Comparison of ENCODE assay signal across 15 cellular contexts in the genomic region with DNA sequence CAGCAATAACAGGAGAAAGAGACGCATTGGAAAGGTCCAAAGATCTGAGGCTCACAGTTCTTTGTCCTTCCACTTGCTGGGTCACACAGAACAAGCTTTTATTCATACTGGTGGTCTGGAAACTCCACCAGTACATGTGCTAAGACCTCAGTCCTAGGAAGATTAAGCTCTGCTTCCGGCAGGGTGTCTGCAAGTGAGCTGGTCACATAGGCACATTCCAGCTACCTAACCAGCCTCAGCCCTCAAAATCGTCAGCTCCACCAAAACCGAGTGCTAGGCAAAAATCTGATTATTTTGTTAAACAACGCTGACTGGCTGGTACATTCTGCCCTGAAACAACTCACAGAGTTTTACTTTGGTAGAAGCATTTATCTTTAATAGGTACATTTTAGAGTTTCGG. TPM values are rescaled to one million over a fixed set of nuclear protein-coding genes. Genes with fewer than 3 reads are reported as not detected.
A peak's percentile ranks its signal among the peaks of the same experiment; 100 is the strongest.
DNase-seq lines count a peak whose midpoint lies in the region; ATAC-seq and TF ChIP-seq lines count a peak whose summit lies in the region.
"Had no signal": no experiment of that assay in that cellular context is flagged by ENCODE, and none has a peak within 500 bp of the region (broad histone marks: within the 10 kb centered on the region; RNA-seq: fewer than 3 reads in every experiment).

No MANE protein-coding gene starts in this region.

- H4K20me1 ChIP-seq in hepatocyte (ENCODE audit: insufficient read depth, poor library complexity, severe bottlenecking) = no peaks in the 10 kb centered on the region

- POLR2A ChIA-PET in activated B cell treated with CpG ODN at 0.5 μM for 24 hours (lab: Charles Lee) = interaction anchor here (0.7 to 3.6 kb wide), 3 partner anchors 11 to 23 kb away, joined by 3 to 25 read pairs (median 17); no protein-coding TSS in a partner anchor

- no peaks in the 10 kb centered on the region for H3K9me3 Mint-ChIP-seq in natural killer cell treated with Interleukin-12 subunit alpha and Interleukin-12 subunit beta and Interleukin-15 and Interleukin-18, amount 100 ng/mL, for 72 hours
- no peaks in the 10 kb centered on the region for H3K9me3 Mint-ChIP-seq in natural killer cell
- H3K9me3 Mint-ChIP-seq in activated B cell treated with CpG ODN at 0.5 μM for 24 hours = no peaks in the 10 kb centered on the region

- no peaks in the 10 kb centered on the region for H3K27me3 ChIP-seq in hepatocyte

- WGBS in hepatocyte (ENCODE audit: low lambda C conversion rate, missing lambda C conversion rate) = 81% methylated on average over 6 of the region's 6 CpGs

- no peak overlapping the region for H3K27ac ChIP-seq in hepatocyte
- no peak overlapping the region for H3K27ac ChIP-seq in substantia nigra (ENCODE audit: low read depth, low read length, poor library complexity, severe bottlenecking)
- H3K27ac ChIP-seq: parathyroid adenoma had no signal

- no peaks in the 10 kb centered on the region for H3K27me3 Mint-ChIP-seq in natural killer cell treated with Interleukin-12 subunit alpha and Interleukin-12 subunit beta and Interleukin-15 and Interleukin-18, amount 100 ng/mL, for 72 hours
- H3K27me3 Mint-ChIP-seq in natural killer cell (ENCODE audit: low read depth in 2 of 2) = no peaks in the 10 kb centered on the region
- no peaks in the 10 kb centered on the region for H3K27me3 Mint-ChIP-seq in activated B cell treated with CpG ODN at 0.5 μM for 24 hours

- H3K4me1 Mint-ChIP-seq in natural killer cell treated with Interleukin-12 subunit alpha and Interleukin-12 subunit beta and Interleukin-15 and Interleukin-18, amount 100 ng/mL, for 72 hours (ENCODE audit: low read depth in 2 of 2) = peaks cover 27 to 62% of the 10 kb centered on the region in 2 donors
- H3K4me1 Mint-ChIP-seq in natural killer cell (peaks cover 16 to 22% of the 10 kb centered on the region in 2 donors), activated B cell treated with CpG ODN at 0.5 μM for 24 hours (peaks cover 71% of the 10 kb centered on the region)

- H3K4me1 ChIP-seq in hepatocyte (ENCODE audit: insufficient read depth) = no peaks in the 10 kb centered on the region
- H3K4me1 ChIP-seq: BE2C, parathyroid adenoma had no signal

- no peak for DNase-seq in natural killer cell treated with Interleukin-12 subunit alpha and Interleukin-12 subunit beta and Interleukin-15 and Interleukin-18, amount 100 ng/mL, for 72 hours (ENCODE audit: low spot score)
- no peak for DNase-seq in natural killer cell
- no peak for DNase-seq in activated B cell treated with CpG ODN at 0.5 μM for 24 hours
- no peak for DNase-seq in hepatocyte (ENCODE audit: low spot score)
- no peak for DNase-seq in substantia nigra (lab: John Stamatoyannopoulos, UW)
- DNase-seq in middle frontal gyrus (ENCODE audit: extremely low spot score, low spot score) = no peak
- DNase-seq: BE2C; cerebellar nuclear complex; NCI-H1436; NCI-H526 treated with DMSO at 0.1 percent for 48 hours; SHP77; stimulated activated CD8-positive, alpha-beta memory T cell treated with anti-CD3 and anti-CD28 coated beads, Interleukin-4, amount 100 ng/mL, for 48 hours had no signal

- H3K4me3 Mint-ChIP-seq in natural killer cell treated with Interleukin-12 subunit alpha and Interleukin-12 subunit beta and Interleukin-15 and Interleukin-18, amount 100 ng/mL, for 72 hours = peak overlapping the region; percentile 82
- H3K4me3 Mint-ChIP-seq in natural killer cell (no peak overlapping the region), activated B cell treated with CpG ODN at 0.5 μM for 24 hours (peak overlapping the region; percentile 28)

- CTCF ChIA-PET in activated B cell treated with CpG ODN at 0.5 μM for 24 hours (lab: Charles Lee) = no interaction called here

- no peaks in the 10 kb centered on the region for H3K9me2 ChIP-seq in hepatocyte (replicated peaks; ENCODE audit: insufficient read depth)

- H3K9me3 ChIP-seq in hepatocyte (ENCODE audit: low read depth) = no peaks in the 10 kb centered on the region
- H3K9me3 ChIP-seq: BE2C had no signal

- peaks cover 52% of the 10 kb centered on the region for H3K36me3 Mint-ChIP-seq in natural killer cell treated with Interleukin-12 subunit alpha and Interleukin-12 subunit beta and Interleukin-15 and Interleukin-18, amount 100 ng/mL, for 72 hours
- H3K36me3 Mint-ChIP-seq in natural killer cell (peaks cover 5% of the 10 kb centered on the region), activated B cell treated with CpG ODN at 0.5 μM for 24 hours (ENCODE audit: low read depth) (peaks cover 12% of the 10 kb centered on the region)

- intact Hi-C loops in natural killer cell (cut with micrococcal nuclease) = loop anchor here (1.0 kb wide), 1 partner anchor 13 kb away; no protein-coding TSS in a partner anchor
- intact Hi-C loops in activated B cell treated with CpG ODN at 0.5 μM for 24 hours (cut with micrococcal nuclease) = no loop called here

- TF ChIP-seq CTCF in natural killer cell (IDR thresholded peaks at IDR 0.05) = no peak
- TF ChIP-seq CTCF in activated B cell treated with CpG ODN at 0.5 μM for 24 hours (IDR thresholded peaks at IDR 0.05) = no peak
- no peak for TF ChIP-seq CTCF in hepatocyte (IDR thresholded peaks at IDR 0.05; ENCODE audit: poor library complexity)

- H2AFZ ChIP-seq in hepatocyte = no peak overlapping the region
- H2AFZ ChIP-seq: parathyroid adenoma had no signal

- no peak for ATAC-seq in natural killer cell treated with Interleukin-12 subunit alpha and Interleukin-12 subunit beta and Interleukin-15 and Interleukin-18, amount 100 ng/mL, for 72 hours
- ATAC-seq in natural killer cell = no peak
- ATAC-seq in activated B cell treated with CpG ODN at 0.5 μM for 24 hours (ENCODE audit: low read depth) = no peak
- ATAC-seq in GM19397 (IDR thresholded peaks at IDR 0.05; ENCODE audit: unreplicated experiment) = no peak
- no peak for ATAC-seq in HG02759 (IDR thresholded peaks at IDR 0.05; ENCODE audit: unreplicated experiment)

- no peaks in the 10 kb centered on the region for H3K79me2 ChIP-seq in hepatocyte
- H3K79me2 ChIP-seq: parathyroid adenoma had no signal

- no peak overlapping the region for H3K4me3 ChIP-seq in hepatocyte

- peak overlapping the region; percentile 19 for H3K4me2 ChIP-seq in hepatocyte

- no peaks in the 10 kb centered on the region for H3K36me3 ChIP-seq in hepatocyte (replicated peaks; ENCODE audit: insufficient read depth, low read depth)
- H3K36me3 ChIP-seq: BE2C had no signal

- peak overlapping the region; percentile 82 to 88 for H3K27ac Mint-ChIP-seq in natural killer cell treated with Interleukin-12 subunit alpha and Interleukin-12 subunit beta and Interleukin-15 and Interleukin-18, amount 100 ng/mL, for 72 hours
- peak overlapping the region in 1 of 2 donors; percentile 69 for H3K27ac Mint-ChIP-seq in natural killer cell
- peak overlapping the region; percentile 90 for H3K27ac Mint-ChIP-seq in activated B cell treated with CpG ODN at 0.5 μM for 24 hours

RNA-seq across cellular contexts. Expression of a gene that starts 2.2 kb away (rescaled TPM):
- 10 to 100 TPM in 1 of 2 donors, 1 to 10 TPM in 1; 5.7 to 70.2 TPM for total RNA-seq in natural killer cell treated with Interleukin-12 subunit alpha and Interleukin-12 subunit beta and Interleukin-15 and Interleukin-18, amount 100 ng/mL, for 72 hours
- total RNA-seq in natural killer cell (under 1 TPM in 1 of 3 donors, not detected in 2; 0.26 TPM), activated B cell treated with CpG ODN at 0.5 μM for 24 hours (4.6 and 5.3 TPM in 2 replicates), hepatocyte (0.32 and 0.50 TPM in 2 replicates)
- polyA plus RNA-seq in hepatocyte = 0.66 and 1.5 TPM in 2 replicates

RNA-seq across cellular contexts. Expression of a gene that starts 50.9 kb away (rescaled TPM):
- 100 to 1,000 TPM; 152 to 168 TPM for total RNA-seq in natural killer cell treated with Interleukin-12 subunit alpha and Interleukin-12 subunit beta and Interleukin-15 and Interleukin-18, amount 100 ng/mL, for 72 hours
- 100 to 1,000 TPM; 146 to 191 (median 166) TPM for total RNA-seq in natural killer cell
- total RNA-seq in activated B cell treated with CpG ODN at 0.5 μM for 24 hours = 32.4 and 34.3 TPM in 2 replicates
- 0.28 and 0.60 TPM in 2 replicates for total RNA-seq in hepatocyte
- polyA plus RNA-seq in hepatocyte = 0.36 and 2.0 TPM in 2 replicates

Comparison
In these comparisons a context has a peak if more than half of its experiments do, and no peak if none do; other contexts are left out.
1. RNA of a gene that starts 50.9 kb away (total RNA-seq): 152 to 168 TPM in natural killer cell treated with Interleukin-12 subunit alpha and Interleukin-12 subunit beta and Interleukin-15 and Interleukin-18, amount 100 ng/mL, for 72 hours, 146 to 191 TPM in natural killer cell and 32.4 to 34.3 TPM in activated B cell treated with CpG ODN at 0.5 μM for 24 hours; 0.28 to 0.60 TPM in hepatocyte; every median in the first group is over 10 times any median in the second.